In genomic region chr20:44310664-44311639, GRCh38 we compare ENCODE assay signal across 1 cellular context.
TF ChIP-seq lines count a peak whose summit lies in the region.

TSS of gene FITM2 (minus strand) at chr20:44311202. CDS start at chr20:44311148, 54 bp downstream.

TF ChIP-seq in HepG2, 621 proteins besides CTCF, POLR2A, EP300 and RAD21 (continued from another document and continues in another):
- TF ChIP-seq NBN (conservative IDR thresholded peaks at IDR 0.05) (no peak), THYN1 (CRISPR knock-in tag; IDR thresholded peaks at IDR 0.05; ENCODE audit: borderline replicate concordance, low read depth) (no peak), ZNF207 (IDR thresholded peaks at IDR 0.05; ENCODE audit: borderline replicate concordance) (no peak), ZNF329 (CRISPR knock-in tag; IDR thresholded peaks at IDR 0.05; ENCODE audit: low read depth) (peak; percentile 84), TRAFD1 (CRISPR knock-in tag; IDR thresholded peaks at IDR 0.05; ENCODE audit: borderline replicate concordance) (peak; percentile 99), ZSCAN5A (CRISPR knock-in tag; IDR thresholded peaks at IDR 0.05; ENCODE audit: borderline replicate concordance) (no peak; the same call in 1 of the 2 replicates), CCAR2 (optimal IDR thresholded peaks at IDR 0.05; ENCODE audit: low read depth, low read length) (no peak), ZNF446 (CRISPR knock-in tag; IDR thresholded peaks at IDR 0.05) (no peak), HIVEP1 (CRISPR knock-in tag; IDR thresholded peaks at IDR 0.05) (peak; percentile 90), PRPF4 (IDR thresholded peaks at IDR 0.05; ENCODE audit: low read depth, low read length, poor library complexity, severe bottlenecking) (no peak), RORA (CRISPR knock-in tag; IDR thresholded peaks at IDR 0.05) (no peak), PLRG1 (conservative IDR thresholded peaks at IDR 0.05) (no peak), STAT5B (CRISPR knock-in tag; IDR thresholded peaks at IDR 0.05) (peak; percentile 89), TFDP2 (CRISPR knock-in tag; IDR thresholded peaks at IDR 0.05) (peak; percentile 91), REST (IDR thresholded peaks at IDR 0.05; ENCODE audit: borderline replicate concordance in 1 of 2, low read depth in 1 of 2, low read length in 2 of 2) (peak; percentile 23 to 82), ZBTB49 (CRISPR knock-in tag; IDR thresholded peaks at IDR 0.05; ENCODE audit: borderline replicate concordance) (peak; percentile 10; the same call in 1 of the 2 replicates), DNMT3B (CRISPR knock-in tag; conservative IDR thresholded peaks at IDR 0.05) (no peak; the same call in 1 of the 2 replicates), ZNF614 (CRISPR knock-in tag; IDR thresholded peaks at IDR 0.05; ENCODE audit: borderline replicate concordance) (peak; percentile 96), ONECUT2 (CRISPR knock-in tag; IDR thresholded peaks at IDR 0.05) (no peak), ZNF224 (CRISPR knock-in tag; IDR thresholded peaks at IDR 0.05) (peak; percentile 90; the same call in 1 of the 2 replicates), SP5 (CRISPR knock-in tag; IDR thresholded peaks at IDR 0.05; ENCODE audit: borderline replicate concordance, low read depth) (peak; percentile 49; the same call in 1 of the 2 replicates), NR3C1 (CRISPR knock-in tag; IDR thresholded peaks at IDR 0.05) (no peak), CHD2 (IDR thresholded peaks at IDR 0.05; ENCODE audit: low read depth, low read length) (no peak; the same call in 1 of the 2 replicates), JUN (CRISPR knock-in tag; IDR thresholded peaks at IDR 0.05) (peak; percentile 83), SALL2 (CRISPR knock-in tag; IDR thresholded peaks at IDR 0.05) (peak; percentile 100), TBL1XR1 (IDR thresholded peaks at IDR 0.05; ENCODE audit: borderline replicate concordance, low read length, partially characterized antibody) (no peak), ZSCAN22 (CRISPR knock-in tag; IDR thresholded peaks at IDR 0.05) (no peak), IRF9 (CRISPR knock-in tag; IDR thresholded peaks at IDR 0.05; ENCODE audit: borderline replicate concordance) (peak; percentile 99), MTA3 (CRISPR knock-in tag; IDR thresholded peaks at IDR 0.05) (no peak), CREM (IDR thresholded peaks at IDR 0.05) (no peak; the same call in 1 of the 2 replicates), CREM (CRISPR knock-in tag; IDR thresholded peaks at IDR 0.05) (no peak), MIER3 (CRISPR knock-in tag; IDR thresholded peaks at IDR 0.05; ENCODE audit: borderline replicate concordance) (peak; percentile 99), ZNF253 (CRISPR knock-in tag; IDR thresholded peaks at IDR 0.05; ENCODE audit: borderline replicate concordance) (peak; percentile 56; the same call in 1 of the 2 replicates), FOSL1 (CRISPR knock-in tag; IDR thresholded peaks at IDR 0.05; ENCODE audit: borderline replicate concordance) (no peak), FOXO1 (CRISPR knock-in tag; IDR thresholded peaks at IDR 0.05) (peak; percentile 88; the same call in 1 of the 2 replicates), NR2F2 (IDR thresholded peaks at IDR 0.05; ENCODE audit: borderline replicate concordance, low read depth) (0 out of 2 replicates have a peak, but pooled peaks have one; percentile 4), FOXK2 (IDR thresholded peaks at IDR 0.05) (peak; percentile 77; the same call in 1 of the 2 replicates), ATRX (CRISPR knock-in tag; IDR thresholded peaks at IDR 0.05; ENCODE audit: borderline replicate concordance) (no peak), DPF2 (CRISPR knock-in tag; IDR thresholded peaks at IDR 0.05; ENCODE audit: borderline replicate concordance, low read depth) (peak; percentile 61; the same call in 1 of the 2 replicates), KDM6A (CRISPR knock-in tag; IDR thresholded peaks at IDR 0.05; ENCODE audit: low read depth) (no peak), SIN3A (IDR thresholded peaks at IDR 0.05; ENCODE audit: borderline replicate concordance, low read depth, low read length) (peak; percentile 94), MED13 (CRISPR knock-in tag; IDR thresholded peaks at IDR 0.05) (peak; percentile 45; the same call in 1 of the 2 replicates), NR2F1 (CRISPR knock-in tag; IDR thresholded peaks at IDR 0.05) (no peak), ETV5 (CRISPR knock-in tag; IDR thresholded peaks at IDR 0.05; ENCODE audit: borderline replicate concordance) (peak; percentile 85), ZNF256 (CRISPR knock-in tag; conservative IDR thresholded peaks at IDR 0.05) (no peak), ZNF138 (CRISPR knock-in tag; IDR thresholded peaks at IDR 0.05; ENCODE audit: low read depth) (peak; percentile 95; the same call in 1 of the 2 replicates), PTBP1 (IDR thresholded peaks at IDR 0.05; ENCODE audit: low read depth, low read length, poor library complexity, severe bottlenecking) (peak; percentile 1), HOXA7 (CRISPR knock-in tag; IDR thresholded peaks at IDR 0.05) (no peak), ZNF17 (CRISPR knock-in tag; IDR thresholded peaks at IDR 0.05) (no peak), HDAC6 (IDR thresholded peaks at IDR 0.05; ENCODE audit: low read depth, low read length) (no peak), HNF1A (IDR thresholded peaks at IDR 0.05; ENCODE audit: low read depth) (no peak), HNF1A (CRISPR knock-in tag; IDR thresholded peaks at IDR 0.05; ENCODE audit: borderline replicate concordance) (peak; percentile 85; the same call in 1 of the 2 replicates), STAG1 (CRISPR knock-in tag; IDR thresholded peaks at IDR 0.05) (peak; percentile 99), ZNF768 (CRISPR knock-in tag; IDR thresholded peaks at IDR 0.05) (peak; percentile 82; the same call in 1 of the 2 replicates), MIER2 (CRISPR knock-in tag; IDR thresholded peaks at IDR 0.05) (peak; percentile 94), MYC (CRISPR knock-in tag; IDR thresholded peaks at IDR 0.05; ENCODE audit: borderline replicate concordance) (peak; percentile 98)
